In genomic region chr2:68157402-68158133, GRCh38 we compare ENCODE assay signal across 8 cellular contexts. TPM values are rescaled to one million over a fixed set of nuclear protein-coding genes. Genes with fewer than 3 reads are reported as not detected.
DNase-seq lines count a peak whose midpoint lies in the region; ATAC-seq and TF ChIP-seq lines count a peak whose summit lies in the region.

TSS of gene PNO1 (plus strand) at chr2:68157888. CDS start at chr2:68157935, 47 bp downstream.

- DNase-seq in BJ (ENCODE audit: low read depth) (peak; percentile 53), NCI-H526 treated with DMSO at 0.1 percent for 48 hours (lab: John Stamatoyannopoulos, UW) (peak; percentile 97), coronary artery (ENCODE audit: low spot score) (peak; percentile 98)
- peak; percentile 99 for DNase-seq in activated CD4-positive, alpha-beta T cell treated with anti-CD3 and anti-CD28 coated beads, Interleukin-2, amount 10 ng/mL, durations not matched to agents 24 days and 14 days
- DNase-seq in stimulated activated CD4-positive, alpha-beta T cell treated with anti-CD3 and anti-CD28 coated beads, Interleukin-1b, Interleukin-23, amount 100 ng/mL, for 4 hours (ENCODE audit: low read depth in 2 of 2), result peak; percentile 90 to 96

- CTCF ChIA-PET in BJ (lab: Yijun Ruan, JAX), result interaction anchor here (1.0 to 1.7 kb wide), 8 partner anchors 12 to 200 kb away, joined by 3 to 6 read pairs (median 4); no protein-coding TSS in a partner anchor

- H3K27ac ChIP-seq in coronary artery (peak within 1 kb of the TSS; percentile 78 to 93), layer of hippocampus (ENCODE audit: low read depth, low read length) (peak within 1 kb of the TSS; percentile 100)

- H3K27me3 Mint-ChIP-seq in activated CD4-positive, alpha-beta T cell treated with anti-CD3 and anti-CD28 coated beads, Interleukin-2, amount 10 ng/mL, durations not matched to agents 24 days and 14 days, result no peaks in the 10 kb centered on the region

- H3K4me3 ChIP-seq in BJ (ENCODE audit: low read depth, low read length) (peak within 1 kb of the TSS; percentile 79), coronary artery (peak within 1 kb of the TSS; percentile 90)

- peaks cover 26% of the 10 kb centered on the region for H3K4me1 Mint-ChIP-seq in activated CD4-positive, alpha-beta T cell treated with anti-CD3 and anti-CD28 coated beads, Interleukin-2, amount 10 ng/mL, durations not matched to agents 24 days and 14 days

- POLR2A ChIA-PET in BJ (lab: Charles Lee), result no interaction called here

- H3K4me3 Mint-ChIP-seq in activated CD4-positive, alpha-beta T cell treated with anti-CD3 and anti-CD28 coated beads, Interleukin-2, amount 10 ng/mL, durations not matched to agents 24 days and 14 days, result peak within 1 kb of the TSS; percentile 98

- no peaks in the 10 kb centered on the region for H3K36me3 ChIP-seq in BJ (ENCODE audit: control insufficient read depth, insufficient read depth, low read length)

- ATAC-seq in GM19324 (IDR thresholded peaks at IDR 0.05; ENCODE audit: low FRiP score, unreplicated experiment) (peak; percentile 92), HG03469 (IDR thresholded peaks at IDR 0.05; ENCODE audit: unreplicated experiment) (peak; percentile 76)

- no peaks in the 10 kb centered on the region for H3K9me3 Mint-ChIP-seq in activated CD4-positive, alpha-beta T cell treated with anti-CD3 and anti-CD28 coated beads, Interleukin-2, amount 10 ng/mL, durations not matched to agents 24 days and 14 days

- intact Hi-C loops in activated CD4-positive, alpha-beta T cell treated with anti-CD3 and anti-CD28 coated beads, Interleukin-2, amount 10 ng/mL, durations not matched to agents 24 days and 14 days (cut with micrococcal nuclease), result loop anchor here (1.0 to 10.0 kb wide), 7 partner anchors 35 to 751 kb away; partner anchors contain the start of genes APLF, C1D and FBXO48

- H3K27ac Mint-ChIP-seq in activated CD4-positive, alpha-beta T cell treated with anti-CD3 and anti-CD28 coated beads, Interleukin-2, amount 10 ng/mL, durations not matched to agents 24 days and 14 days, result peak within 1 kb of the TSS; percentile 99

- H3K27me3 ChIP-seq in BJ (ENCODE audit: control insufficient read depth, insufficient read depth, low read length) (no peaks in the 10 kb centered on the region), layer of hippocampus (ENCODE audit: control insufficient read depth, insufficient read depth, low read length) (no peaks in the 10 kb centered on the region)

- TF ChIP-seq CTCF in BJ (IDR thresholded peaks at IDR 0.05; ENCODE audit: insufficient read depth, low read depth, low read length), result no peak
- no peak for TF ChIP-seq CTCF in coronary artery (IDR thresholded peaks at IDR 0.05)

- H3K36me3 Mint-ChIP-seq in activated CD4-positive, alpha-beta T cell treated with anti-CD3 and anti-CD28 coated beads, Interleukin-2, amount 10 ng/mL, durations not matched to agents 24 days and 14 days (ENCODE audit: low read depth), result peaks cover 36% of the 10 kb centered on the region

RNA-seq across cellular contexts. Expression of gene PNO1, which starts in this region (rescaled TPM):
- polyA plus RNA-seq in BJ (2011; rRNA removed), result 8.1 and 12.0 TPM in 2 replicates
- 2.2 and 2.4 TPM in 2 replicates for polyA minus RNA-seq in BJ (2011; rRNA and poly(A)+ RNA removed)
- 35.4 and 38.4 TPM in 2 replicates for total RNA-seq in activated CD4-positive, alpha-beta T cell treated with anti-CD3 and anti-CD28 coated beads, Interleukin-2, amount 10 ng/mL, durations not matched to agents 24 days and 14 days

Comparison
In these comparisons a context has a peak if more than half of its experiments do, and no peak if none do; other contexts are left out.
1. Peak in every context shown above with its lines: DNase-seq, ATAC-seq, H3K4me3 ChIP-seq and H3K27ac ChIP-seq.